In the genomic region with DNA sequence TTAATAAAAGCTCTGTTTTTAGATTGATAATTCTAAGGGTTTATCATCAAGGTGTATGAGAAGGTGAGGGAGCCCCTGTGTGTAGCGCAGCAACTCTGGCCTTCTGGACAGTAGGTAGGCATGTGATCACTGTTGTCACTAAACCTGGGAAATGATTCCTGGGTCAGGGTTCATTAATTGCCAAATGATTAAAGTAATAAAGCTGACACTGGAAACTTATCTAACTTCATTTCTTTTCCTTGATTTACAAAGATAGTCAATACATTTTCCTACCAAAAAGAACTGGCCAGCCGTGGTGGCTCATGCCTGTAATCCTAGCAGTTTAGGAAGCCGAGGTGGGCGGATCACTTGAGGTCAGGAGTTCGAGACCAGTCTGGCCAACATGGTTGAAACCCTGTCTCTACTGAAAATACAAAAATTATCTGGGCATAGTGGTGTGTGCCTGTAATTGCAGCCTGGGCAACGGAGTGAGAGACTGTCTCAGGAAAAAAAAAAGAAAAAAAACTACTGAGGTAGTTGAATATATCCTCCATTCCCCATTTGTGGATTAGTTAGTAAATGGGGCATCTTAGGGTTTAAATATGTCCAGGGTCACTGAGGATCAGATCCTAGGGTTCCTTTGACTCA, we compare ENCODE assay signal across 1 cellular context.
TF ChIP-seq lines count a peak whose summit lies in the region.

No MANE protein-coding gene starts in this region.

TF ChIP-seq in endothelial cell of umbilical vein, 7 proteins besides CTCF, POLR2A, EP300 and RAD21:
- TF ChIP-seq FOS (IDR thresholded peaks at IDR 0.05; ENCODE audit: borderline replicate concordance, insufficient read depth, low read length) = no peak
- TF ChIP-seq, protein P1, sequence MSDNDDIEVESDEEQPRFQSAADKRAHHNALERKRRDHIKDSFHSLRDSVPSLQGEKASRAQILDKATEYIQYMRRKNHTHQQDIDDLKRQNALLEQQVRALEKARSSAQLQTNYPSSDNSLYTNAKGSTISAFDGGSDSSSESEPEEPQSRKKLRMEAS (IDR thresholded peaks at IDR 0.05; ENCODE audit: insufficient read depth, insufficient read length) = no peak
- no peak for TF ChIP-seq JUN (IDR thresholded peaks at IDR 0.05; ENCODE audit: borderline replicate concordance, insufficient read depth, insufficient read length, low read depth)
- TF ChIP-seq MYC (IDR thresholded peaks at IDR 0.05; ENCODE audit: low read depth, low read length) = no peak
- no peak for TF ChIP-seq GATA2 (IDR thresholded peaks at IDR 0.05; ENCODE audit: insufficient read depth, insufficient read length, low read depth, low read length)
- no peak for TF ChIP-seq EZH2 (IDR thresholded peaks at IDR 0.05; ENCODE audit: borderline replicate concordance, low read depth, low read length, severe bottlenecking)
- TF ChIP-seq POLR2AphosphoS5 (IDR thresholded peaks at IDR 0.05; ENCODE audit: insufficient read depth, low read depth, low read length) = no peak
